20 cellular contexts compared by ENCODE assay signal in the genomic region with DNA sequence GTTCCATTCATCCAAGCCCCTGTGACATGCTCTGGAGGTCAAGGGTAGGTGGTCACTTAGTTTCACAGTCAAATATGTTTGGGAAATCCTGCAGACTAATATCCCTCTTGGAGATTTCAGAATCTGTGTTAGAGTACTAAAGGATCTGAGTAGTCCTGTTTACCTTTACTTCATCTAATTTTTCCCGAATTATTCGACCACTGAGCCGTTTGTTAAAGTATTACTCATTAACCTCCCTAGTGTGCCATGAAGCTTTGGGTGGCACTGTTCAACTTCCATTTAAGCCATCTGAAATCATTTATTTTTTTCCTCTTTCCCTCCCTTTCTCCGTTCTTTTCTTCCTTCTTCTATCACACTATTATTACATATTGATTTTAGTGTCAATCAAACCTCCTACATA.
"Had no signal": no experiment of that assay in that cellular context is flagged by ENCODE, and none has a peak within 500 bp of the region (broad histone marks: within the 10 kb centered on the region; RNA-seq: fewer than 3 reads in every experiment).

No MANE protein-coding gene starts in this region.

- ATAC-seq: heart right ventricle; lower lobe of right lung; natural killer cell treated with Interleukin-12 subunit alpha and Interleukin-12 subunit beta and Interleukin-15 and Interleukin-18, amount 100 ng/mL, for 72 hours had no signal

- H3K27ac Mint-ChIP-seq: memory B cell; natural killer cell treated with Interleukin-12 subunit alpha and Interleukin-12 subunit beta and Interleukin-15 and Interleukin-18, amount 100 ng/mL, for 72 hours; type B pancreatic cell had no signal

- H3K36me3 ChIP-seq: colonic mucosa, heart right ventricle, left ventricle myocardium inferior, lower lobe of right lung, right atrium auricular region, sigmoid colon, suprapubic skin, thyroid gland had no signal

- H3K27ac ChIP-seq: colonic mucosa, heart right ventricle, left ventricle myocardium inferior, lower lobe of right lung, right atrium auricular region, sigmoid colon, suprapubic skin, thyroid gland had no signal

- H3K27me3 ChIP-seq: colonic mucosa, heart right ventricle, right atrium auricular region, sigmoid colon, suprapubic skin, thyroid gland had no signal

- H3K4me3 ChIP-seq: colonic mucosa, heart right ventricle, left ventricle myocardium inferior, lower lobe of right lung, right atrium auricular region, sigmoid colon, skin epidermis, suprapubic skin, thyroid gland had no signal

- H3K9me3 ChIP-seq: colonic mucosa, heart right ventricle, left ventricle myocardium inferior, lower lobe of right lung, right atrium auricular region, sigmoid colon, suprapubic skin, thyroid gland had no signal

- H3K9me3 Mint-ChIP-seq: memory B cell; natural killer cell treated with Interleukin-12 subunit alpha and Interleukin-12 subunit beta and Interleukin-15 and Interleukin-18, amount 100 ng/mL, for 72 hours; type B pancreatic cell had no signal

- H3K4me1 ChIP-seq: heart right ventricle, left ventricle myocardium inferior, lower lobe of right lung, right atrium auricular region, thyroid gland had no signal

- H3K4me3 Mint-ChIP-seq: memory B cell; natural killer cell treated with Interleukin-12 subunit alpha and Interleukin-12 subunit beta and Interleukin-15 and Interleukin-18, amount 100 ng/mL, for 72 hours; type B pancreatic cell had no signal

- DNase-seq: cerebellar nuclear complex; dermis blood vessel endothelial cell; foreskin melanocyte; heart right ventricle; hypothalamus; left ventricle myocardium inferior; lower lobe of right lung; midbrain; occipital lobe; sigmoid colon; stimulated activated CD4-positive, alpha-beta T cell treated with anti-CD3 and anti-CD28 coated beads, Interleukin-12 subunit alpha, Interleukin-12 subunit beta, amount 100 ng/mL, for 4 hours; stimulated activated naive CD4-positive, alpha-beta T cell; thyroid gland had no signal

- H3K27me3 Mint-ChIP-seq: type B pancreatic cell had no signal

- H3K4me1 Mint-ChIP-seq: memory B cell had no signal

- H3K36me3 Mint-ChIP-seq: memory B cell; natural killer cell treated with Interleukin-12 subunit alpha and Interleukin-12 subunit beta and Interleukin-15 and Interleukin-18, amount 100 ng/mL, for 72 hours; type B pancreatic cell had no signal
